In the genomic region with DNA sequence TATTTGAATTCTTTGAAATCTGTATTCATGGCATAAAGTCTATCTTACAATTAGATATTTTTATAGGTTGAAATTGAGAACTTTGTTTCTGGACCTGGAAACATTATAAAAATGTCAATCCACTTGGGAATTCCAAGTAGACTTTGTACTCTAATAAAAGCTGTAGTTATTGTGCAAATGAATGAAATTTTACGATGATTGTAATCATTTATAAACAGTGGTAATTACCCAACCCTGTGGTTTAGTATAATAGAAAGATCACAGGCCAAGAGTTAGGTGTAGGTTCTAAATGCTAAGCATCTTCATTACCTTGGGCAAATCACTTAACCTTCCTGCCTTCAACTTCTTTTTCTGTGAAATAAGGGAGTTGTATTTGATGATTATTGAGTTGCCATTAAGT, we compare ENCODE assay signal across 30 cellular contexts. TPM values are rescaled to one million over a fixed set of nuclear protein-coding genes. Genes with fewer than 3 reads are reported as not detected.
"Had no signal": no experiment of that assay in that cellular context is flagged by ENCODE, and none has a peak within 500 bp of the region (broad histone marks: within the 10 kb centered on the region; RNA-seq: fewer than 3 reads in every experiment).

No MANE protein-coding gene starts in this region.

- H3K9me3 ChIP-seq: ascending aorta, body of pancreas had no signal

- H3K4me1 ChIP-seq: ascending aorta, body of pancreas had no signal

- H3K4me3 ChIP-seq: ascending aorta, body of pancreas, SK-N-MC had no signal

- FAIRE-seq: bronchial epithelial cell had no signal

- H3K9me3 Mint-ChIP-seq: activated B cell treated with CpG ODN at 0.5 μM for 24 hours; activated naive CD4-positive, alpha-beta T cell treated with anti-CD3 and anti-CD28 coated beads, Interleukin-2, amount 50 U/mL, for 24 hours; activated T-cell treated with anti-CD3 and anti-CD28 coated beads, Interleukin-2, amount 50 U/mL, for 24 hours; activated T-helper 1 cell treated with anti-CD3 and anti-CD28 coated beads, Interleukin-12 subunit alpha, Interleukin-12 subunit beta, Interleukin-2, Interleukin-4 antibody, amounts not matched to agents 30 ng/mL and 10 ng/mL and 1 ng/mL, durations not matched to agents 14 hours and 24 hours and 36 hours had no signal

- H3K27me3 ChIP-seq: ascending aorta, body of pancreas had no signal

- DNase-seq: activated B cell treated with CpG ODN at 0.5 μM for 24 hours; activated CD4-positive, alpha-beta T cell treated with anti-CD3 and anti-CD28 coated beads for 1 hour; activated CD4-positive, alpha-beta T cell treated with anti-CD3 and anti-CD28 coated beads, Interleukin-2, amount 10 ng/mL, durations not matched to agents 24 days and 14 days; activated CD4-positive, alpha-beta T cell treated with anti-CD3 and anti-CD28 coated beads, Interleukin-2, amount 50 U/mL, for 48 hours; activated CD8-positive, alpha-beta memory T cell treated with anti-CD3 and anti-CD28 coated beads, Interleukin-2, amount 10 ng/mL, durations not matched to agents 7 days and 5 days; activated effector memory CD4-positive, alpha-beta T cell treated with Interleukin-2 at 50 U/mL for 16 hours; activated naive CD4-positive, alpha-beta T cell; activated naive CD8-positive, alpha-beta T cell treated with anti-CD3 and anti-CD28 coated beads, Interleukin-2, amount 50 U/mL, for 24 hours; activated T-cell treated with anti-CD3 and anti-CD28 coated beads, Interleukin-2, amount 50 U/mL, for 24 hours; amniotic stem cell; body of pancreas; central memory CD4-positive, alpha-beta T cell; Karpas-422; NCI-H1930; NCI-H2171; NCI-H2227 treated with DMSO at 0.1 percent for 48 hours; NCI-H446 treated with DMSO at 0.1 percent for 48 hours; NCI-H524 treated with DMSO at 0.1 percent for 48 hours; NK-92 treated with Interleukin-12 subunit alpha and Interleukin-12 subunit beta, amount 100 ng/mL, for 24 hours; OCI-M1; RPMI8226; T-helper 1 cell had no signal

- H3K36me3 Mint-ChIP-seq: activated CD8-positive, alpha-beta memory T cell treated with anti-CD3 and anti-CD28 coated beads, Interleukin-2, amount 10 ng/mL, durations not matched to agents 7 days and 5 days had no signal

- H3K36me3 ChIP-seq: ascending aorta had no signal

- H3K27ac Mint-ChIP-seq: activated B cell treated with CpG ODN at 0.5 μM for 24 hours; activated CD4-positive, alpha-beta T cell treated with anti-CD3 and anti-CD28 coated beads, Interleukin-2, amount 10 ng/mL, durations not matched to agents 24 days and 14 days; activated CD8-positive, alpha-beta memory T cell treated with anti-CD3 and anti-CD28 coated beads, Interleukin-2, amount 10 ng/mL, durations not matched to agents 7 days and 5 days; activated naive CD4-positive, alpha-beta T cell treated with anti-CD3 and anti-CD28 coated beads, Interleukin-2, amount 50 U/mL, for 24 hours; activated naive CD8-positive, alpha-beta T cell treated with anti-CD3 and anti-CD28 coated beads, Interleukin-2, amount 50 U/mL, for 24 hours; activated T-cell treated with anti-CD3 and anti-CD28 coated beads, Interleukin-2, amount 50 U/mL, for 24 hours; activated T-helper 1 cell treated with anti-CD3 and anti-CD28 coated beads, Interleukin-12 subunit alpha, Interleukin-12 subunit beta, Interleukin-2, Interleukin-4 antibody, amounts not matched to agents 30 ng/mL and 10 ng/mL and 1 ng/mL, durations not matched to agents 14 hours and 24 hours and 36 hours had no signal

- H3K27ac ChIP-seq: ascending aorta, body of pancreas, SK-N-MC had no signal

- ATAC-seq: activated CD8-positive, alpha-beta memory T cell treated with anti-CD3 and anti-CD28 coated beads, Interleukin-2, amount 10 ng/mL, durations not matched to agents 7 days and 5 days; activated naive CD8-positive, alpha-beta T cell treated with anti-CD3 and anti-CD28 coated beads, Interleukin-2, amount 50 U/mL, for 24 hours; body of pancreas; Panc1; Right ventricle myocardium inferior had no signal

RNA-seq across cellular contexts. Expression of gene SLC7A14, which starts 13.2 kb away (rescaled TPM):
- total RNA-seq: activated B cell treated with CpG ODN at 0.5 μM for 24 hours; activated CD4-positive, alpha-beta T cell treated with anti-CD3 and anti-CD28 coated beads, Interleukin-2, amount 10 ng/mL, durations not matched to agents 24 days and 14 days; activated CD8-positive, alpha-beta memory T cell treated with anti-CD3 and anti-CD28 coated beads, Interleukin-2, amount 10 ng/mL, durations not matched to agents 7 days and 5 days; activated T-helper 1 cell treated with anti-CD3 and anti-CD28 coated beads, Interleukin-12 subunit alpha, Interleukin-12 subunit beta, Interleukin-2, Interleukin-4 antibody, amounts not matched to agents 30 ng/mL and 10 ng/mL and 1 ng/mL, durations not matched to agents 14 hours and 24 hours and 36 hours; ascending aorta; Right ventricle myocardium inferior; T-helper 2 cell treated with Interferon-gamma antibody and Interleukin-4, amounts not matched to agents 100 ng/mL and 5 ng/mL, for 36 hours had no signal
